Comparison of ENCODE assay signal across 33 cellular contexts in genomic region chr3:4562595-4562994, GRCh38.
"Had no signal": no experiment of that assay in that cellular context is flagged by ENCODE, and none has a peak within 500 bp of the region (broad histone marks: within the 10 kb centered on the region; RNA-seq: fewer than 3 reads in every experiment).

No MANE protein-coding gene starts in this region.

- H3K4me3 Mint-ChIP-seq: activated B cell treated with CpG ODN at 0.5 μM for 24 hours; activated CD4-positive, alpha-beta memory T cell treated with anti-CD3 and anti-CD28 coated beads for 36 hours; activated CD4-positive, alpha-beta T cell treated with anti-CD3 and anti-CD28 coated beads for 36 hours; activated CD4-positive, alpha-beta T cell treated with anti-CD3 and anti-CD28 coated beads, Interleukin-2, amount 10 ng/mL, durations not matched to agents 24 days and 14 days; activated CD8-positive, alpha-beta memory T cell treated with anti-CD3 and anti-CD28 coated beads, Interleukin-2, amount 10 ng/mL, durations not matched to agents 7 days and 5 days; activated CD8-positive, alpha-beta T cell treated with anti-CD3 and anti-CD28 coated beads, Interleukin-2, amount 10 ng/mL, durations not matched to agents 7 days and 5 days; activated naive CD4-positive, alpha-beta T cell treated with anti-CD3 and anti-CD28 coated beads for 36 hours; activated naive CD4-positive, alpha-beta T cell treated with anti-CD3 and anti-CD28 coated beads, Interleukin-2, amount 50 U/mL, for 24 hours; activated naive CD8-positive, alpha-beta T cell treated with anti-CD3 and anti-CD28 coated beads for 36 hours; activated naive CD8-positive, alpha-beta T cell treated with anti-CD3 and anti-CD28 coated beads, Interleukin-2, amount 50 U/mL, for 24 hours; activated T-helper 1 cell treated with anti-CD3 and anti-CD28 coated beads, Interleukin-12 subunit alpha, Interleukin-12 subunit beta, Interleukin-2, Interleukin-4 antibody, amounts not matched to agents 30 ng/mL and 10 ng/mL and 1 ng/mL, durations not matched to agents 14 hours and 24 hours and 36 hours; central memory CD8-positive, alpha-beta T cell; dendritic cell treated with granulocyte-macrophage colony-stimulating factor and Interleukin-4, amounts not matched to agents 40 ng/mL and 50 ng/mL, for 4 days; effector memory CD8-positive, alpha-beta T cell; T-helper 17 cell; T-helper 2 cell treated with Interferon-gamma antibody and Interleukin-4, amounts not matched to agents 5 μg/mL and 100 μg/mL, for 36 hours had no signal

- H3K36me3 ChIP-seq: adrenal gland, brain microvascular endothelial cell, esophagus squamous epithelium had no signal

- H3K27ac Mint-ChIP-seq: activated B cell treated with CpG ODN at 0.5 μM for 24 hours; activated CD4-positive, alpha-beta memory T cell treated with anti-CD3 and anti-CD28 coated beads for 36 hours; activated CD4-positive, alpha-beta T cell treated with anti-CD3 and anti-CD28 coated beads for 36 hours; activated CD4-positive, alpha-beta T cell treated with anti-CD3 and anti-CD28 coated beads, Interleukin-2, amount 10 ng/mL, durations not matched to agents 24 days and 14 days; activated CD8-positive, alpha-beta memory T cell treated with anti-CD3 and anti-CD28 coated beads, Interleukin-2, amount 10 ng/mL, durations not matched to agents 7 days and 5 days; activated CD8-positive, alpha-beta T cell treated with anti-CD3 and anti-CD28 coated beads, Interleukin-2, amount 10 ng/mL, durations not matched to agents 7 days and 5 days; activated naive CD4-positive, alpha-beta T cell treated with anti-CD3 and anti-CD28 coated beads for 36 hours; activated naive CD4-positive, alpha-beta T cell treated with anti-CD3 and anti-CD28 coated beads, Interleukin-2, amount 50 U/mL, for 24 hours; activated naive CD8-positive, alpha-beta T cell treated with anti-CD3 and anti-CD28 coated beads for 36 hours; activated naive CD8-positive, alpha-beta T cell treated with anti-CD3 and anti-CD28 coated beads, Interleukin-2, amount 50 U/mL, for 24 hours; activated T-helper 1 cell treated with anti-CD3 and anti-CD28 coated beads, Interleukin-12 subunit alpha, Interleukin-12 subunit beta, Interleukin-2, Interleukin-4 antibody, amounts not matched to agents 30 ng/mL and 10 ng/mL and 1 ng/mL, durations not matched to agents 14 hours and 24 hours and 36 hours; activated T-helper 2 cell treated with anti-CD3 and anti-CD28 coated beads, Interferon-gamma antibody, Interleukin-2, Interleukin-4, amounts not matched to agents 10 μg/mL and 5 μg/mL and 100 μg/mL, durations not matched to agents 14 hours and 24 hours and 36 hours; dendritic cell treated with granulocyte-macrophage colony-stimulating factor and Interleukin-4, amounts not matched to agents 40 ng/mL and 50 ng/mL, for 4 days; T-helper 17 cell; T-helper 2 cell treated with Interferon-gamma antibody and Interleukin-4, amounts not matched to agents 5 μg/mL and 100 μg/mL, for 36 hours had no signal

- H3K27me3 ChIP-seq: adrenal gland, brain microvascular endothelial cell, dorsolateral prefrontal cortex, esophagus squamous epithelium had no signal

- H3K9me3 Mint-ChIP-seq: activated CD4-positive, alpha-beta T cell treated with anti-CD3 and anti-CD28 coated beads, Interleukin-2, amount 10 ng/mL, durations not matched to agents 24 days and 14 days; activated naive CD4-positive, alpha-beta T cell treated with anti-CD3 and anti-CD28 coated beads, Interleukin-2, amount 50 U/mL, for 24 hours; effector memory CD8-positive, alpha-beta T cell; T-helper 2 cell treated with Interferon-gamma antibody and Interleukin-4, amounts not matched to agents 5 μg/mL and 100 μg/mL, for 36 hours had no signal

- DNase-seq: activated B cell treated with CpG ODN at 0.5 μM for 24 hours; activated CD4-positive, alpha-beta memory T cell treated with anti-CD3 and anti-CD28 coated beads for 36 hours; activated CD4-positive, alpha-beta T cell treated with anti-CD3 and anti-CD28 coated beads for 36 hours; activated CD4-positive, alpha-beta T cell treated with anti-CD3 and anti-CD28 coated beads, Interleukin-2, amount 10 ng/mL, durations not matched to agents 24 days and 14 days; activated CD4-positive, CD25-positive, alpha-beta regulatory T cell treated with anti-CD3 and anti-CD28 coated beads, Interleukin-2, amount 50 U/mL, for 72 hours; activated CD8-positive, alpha-beta memory T cell treated with anti-CD3 and anti-CD28 coated beads, Interleukin-2, amount 10 ng/mL, durations not matched to agents 7 days and 5 days; activated CD8-positive, alpha-beta memory T cell treated with anti-CD3 and anti-CD28 coated beads, Interleukin-2, amount 50 U/mL, for 4 hours; activated CD8-positive, alpha-beta T cell treated with anti-CD3 and anti-CD28 coated beads, Interleukin-2, amount 10 ng/mL, durations not matched to agents 7 days and 5 days; activated effector memory CD4-positive, alpha-beta T cell treated with anti-CD3 and anti-CD28 coated beads, Interleukin-2, amount 50 U/mL, for 16 hours; activated naive CD4-positive, alpha-beta T cell treated with anti-CD3 and anti-CD28 coated beads for 36 hours; activated naive CD8-positive, alpha-beta T cell treated with anti-CD3 and anti-CD28 coated beads for 36 hours; activated naive CD8-positive, alpha-beta T cell treated with anti-CD3 and anti-CD28 coated beads, Interleukin-2, amount 50 U/mL, for 24 hours; activated T-cell treated with anti-CD3 and anti-CD28 coated beads, Interleukin-2, amount 50 U/mL, for 1 hour; activated T-cell treated with anti-CD3 and anti-CD28 coated beads, Interleukin-2, amount 50 U/mL, for 48 hours; adrenal gland; anterior cingulate cortex; brain microvascular endothelial cell; dorsolateral prefrontal cortex; effector memory CD8-positive, alpha-beta T cell; esophagus squamous epithelium; foreskin fibroblast; head of caudate nucleus; T-helper 1 cell; T-helper 17 cell; T1000 had no signal

- H3K9me3 ChIP-seq: adrenal gland, esophagus squamous epithelium had no signal

- ATAC-seq: activated CD4-positive, alpha-beta T cell treated with anti-CD3 and anti-CD28 coated beads for 36 hours; activated CD8-positive, alpha-beta memory T cell treated with anti-CD3 and anti-CD28 coated beads, Interleukin-2, amount 10 ng/mL, durations not matched to agents 7 days and 5 days; activated CD8-positive, alpha-beta T cell treated with anti-CD3 and anti-CD28 coated beads, Interleukin-2, amount 10 ng/mL, durations not matched to agents 7 days and 5 days; activated naive CD8-positive, alpha-beta T cell treated with anti-CD3 and anti-CD28 coated beads, Interleukin-2, amount 50 U/mL, for 24 hours; effector memory CD8-positive, alpha-beta T cell; T-helper 17 cell had no signal

- H3K4me3 ChIP-seq: adrenal gland, coronary artery, dorsolateral prefrontal cortex, esophagus squamous epithelium had no signal

- H3K4me1 Mint-ChIP-seq: activated CD8-positive, alpha-beta memory T cell treated with anti-CD3 and anti-CD28 coated beads, Interleukin-2, amount 10 ng/mL, durations not matched to agents 7 days and 5 days had no signal

- H3K27me3 Mint-ChIP-seq: activated B cell treated with CpG ODN at 0.5 μM for 24 hours; activated CD4-positive, alpha-beta memory T cell treated with anti-CD3 and anti-CD28 coated beads for 36 hours; activated CD4-positive, alpha-beta T cell treated with anti-CD3 and anti-CD28 coated beads for 36 hours; activated CD4-positive, alpha-beta T cell treated with anti-CD3 and anti-CD28 coated beads, Interleukin-2, amount 10 ng/mL, durations not matched to agents 24 days and 14 days; activated CD8-positive, alpha-beta memory T cell treated with anti-CD3 and anti-CD28 coated beads, Interleukin-2, amount 10 ng/mL, durations not matched to agents 7 days and 5 days; activated naive CD4-positive, alpha-beta T cell treated with anti-CD3 and anti-CD28 coated beads, Interleukin-2, amount 50 U/mL, for 24 hours; activated naive CD8-positive, alpha-beta T cell treated with anti-CD3 and anti-CD28 coated beads for 36 hours; activated naive CD8-positive, alpha-beta T cell treated with anti-CD3 and anti-CD28 coated beads, Interleukin-2, amount 50 U/mL, for 24 hours; central memory CD8-positive, alpha-beta T cell; dendritic cell treated with granulocyte-macrophage colony-stimulating factor and Interleukin-4, amounts not matched to agents 40 ng/mL and 50 ng/mL, for 4 days; effector memory CD8-positive, alpha-beta T cell; T-helper 17 cell had no signal

- H3K27ac ChIP-seq: adrenal gland, brain microvascular endothelial cell, coronary artery, dorsolateral prefrontal cortex, epithelial cell of prostate, esophagus squamous epithelium had no signal
